10 cellular contexts compared by ENCODE assay signal in genomic region chr6:108175592-108176279, GRCh38. TPM values are rescaled to one million over a fixed set of nuclear protein-coding genes. Genes with fewer than 3 reads are reported as not detected.
DNase-seq lines count a peak whose midpoint lies in the region; ATAC-seq, FAIRE-seq and TF ChIP-seq lines count a peak whose summit lies in the region.
"Had no signal": no experiment of that assay in that cellular context is flagged by ENCODE, and none has a peak within 500 bp of the region (broad histone marks: within the 10 kb centered on the region; RNA-seq: fewer than 3 reads in every experiment).

No MANE protein-coding gene starts in this region.

- dilution Hi-C loops in endothelial cell of umbilical vein (cut with MboI; ENCODE audit: extremely low pct_ligation_motif_present, low sequenced_read_pairs): no loop called here

- no peak overlapping the region for H2AFZ ChIP-seq in endothelial cell of umbilical vein (ENCODE audit: low read depth, low read length)
- peak overlapping the region; percentile 1 for H2AFZ ChIP-seq in parathyroid adenoma

- H3K9ac ChIP-seq in endothelial cell of umbilical vein (replicated peaks; ENCODE audit: extremely low read depth, insufficient read depth, low read length) (no peak overlapping the region), parathyroid adenoma (no peak overlapping the region)
- H3K9ac ChIP-seq: KMS-11 had no signal

- H3K36me3 ChIP-seq in endothelial cell of umbilical vein (ENCODE audit: control insufficient read depth in 2 of 2, extremely low read depth in 1 of 2, insufficient read depth in 2 of 2, low read length in 2 of 2) (no peaks in the 10 kb centered on the region), parathyroid adenoma (ENCODE audit: control insufficient read depth, insufficient read depth, low read length) (no peaks in the 10 kb centered on the region)

- H3K79me2 ChIP-seq in endothelial cell of umbilical vein (ENCODE audit: control insufficient read depth, insufficient read depth, low read length): no peaks in the 10 kb centered on the region
- H3K79me2 ChIP-seq in parathyroid adenoma: no peaks in the 10 kb centered on the region

- no peak for FAIRE-seq in endothelial cell of umbilical vein (lab: Jason Lieb, UNC)
- FAIRE-seq: islet of Langerhans had no signal

- CTCF ChIA-PET in endothelial cell of umbilical vein (lab: Charles Lee): interaction anchor here (1.0 to 5.8 kb wide), 3 partner anchors 316 to 349 kb away, joined by 3 to 45 read pairs (median 4); no protein-coding TSS in a partner anchor

- no peak overlapping the region for H3K4me3 ChIP-seq in GM12864 (ENCODE audit: low read depth, low read length)
- no peak overlapping the region for H3K4me3 ChIP-seq in endothelial cell of umbilical vein (replicated peaks in 1 of 3; ENCODE audit: insufficient read depth in 1 of 3, low read depth in 1 of 3, low read length in 3 of 3)
- no peak overlapping the region for H3K4me3 ChIP-seq in parathyroid adenoma (ENCODE audit: low read depth, low read length)

- no peak for TF ChIP-seq POLR2A in endothelial cell of umbilical vein (IDR thresholded peaks at IDR 0.05; ENCODE audit: low read depth, low read length)

- no peaks in the 10 kb centered on the region for H3K9me3 ChIP-seq in endothelial cell of umbilical vein (replicated peaks; ENCODE audit: control insufficient read depth, insufficient read depth, low read length)
- H3K9me3 ChIP-seq in parathyroid adenoma (ENCODE audit: control insufficient read depth, low read length): no peaks in the 10 kb centered on the region

- H4K20me1 ChIP-seq in endothelial cell of umbilical vein (replicated peaks; ENCODE audit: control insufficient read depth, extremely low read depth, insufficient read depth, low read length): no peaks in the 10 kb centered on the region

- peaks cover 5% of the 10 kb centered on the region for H3K4me1 ChIP-seq in endothelial cell of umbilical vein (ENCODE audit: control insufficient read depth, extremely low read depth, insufficient read depth, low read length)
- H3K4me1 ChIP-seq in parathyroid adenoma: no peaks in the 10 kb centered on the region

- intact Hi-C loops in endothelial cell of umbilical vein (cut with micrococcal nuclease): loop anchor here (10.0 kb wide), 1 partner anchor 349 kb away; no protein-coding TSS in a partner anchor

- POLR2A ChIA-PET in endothelial cell of umbilical vein (lab: Charles Lee): no interaction called here

- H3K9me1 ChIP-seq in endothelial cell of umbilical vein (replicated peaks; ENCODE audit: control insufficient read depth, extremely low read depth, insufficient read depth, low read length): no peaks in the 10 kb centered on the region

- H3K4me2 ChIP-seq in endothelial cell of umbilical vein (ENCODE audit: insufficient read depth, low read length) (peak overlapping the region; percentile 19), parathyroid adenoma (ENCODE audit: low read length) (no peak overlapping the region)
- H3K4me2 ChIP-seq: KMS-11 had no signal

- no peak for ATAC-seq in HG03432 (IDR thresholded peaks at IDR 0.05; ENCODE audit: unreplicated experiment)
- ATAC-seq in HG03097 (IDR thresholded peaks at IDR 0.05; ENCODE audit: low FRiP score, unreplicated experiment): no peak

- peak; percentile 40 for TF ChIP-seq CTCF in GM12864 (IDR thresholded peaks at IDR 0.05; ENCODE audit: low read depth, low read length, missing control alignments)
- peak in 1 of 2 donors; percentile 28 for TF ChIP-seq CTCF in endothelial cell of umbilical vein (IDR thresholded peaks at IDR 0.05; ENCODE audit: extremely low read depth in 1 of 2, insufficient read depth in 1 of 2, low read depth in 1 of 2, low read length in 2 of 2)
- no peak for TF ChIP-seq CTCF in parathyroid adenoma (IDR thresholded peaks at IDR 0.05)

- H3K27ac ChIP-seq in endothelial cell of umbilical vein (ENCODE audit: insufficient read depth, low read depth, low read length) (no peak overlapping the region), parathyroid adenoma (no peak overlapping the region)
- H3K27ac ChIP-seq: KMS-11 had no signal

- no peak for DNase-seq in GM12864 (ENCODE audit: low read depth)
- peak; percentile 48 to 75 for DNase-seq in NCI-H526 (lab: John Stamatoyannopoulos, UW)
- DNase-seq in endothelial cell of umbilical vein (ENCODE audit: low read depth, low spot score): no peak
- no peak for DNase-seq in DMS79 (lab: John Stamatoyannopoulos, UW)
- DNase-seq in activated CD4-positive, alpha-beta T cell treated with anti-CD3 and anti-CD28 coated beads, Interleukin-2, amount 50 U/mL, for 1 hour: no peak

- BruUV-seq in endothelial cell of umbilical vein (replicated peaks; lab: Mats Ljungman, UMichigan): no TSS peak

- H3K27me3 ChIP-seq in endothelial cell of umbilical vein (ENCODE audit: control insufficient read depth in 2 of 2, insufficient read depth in 2 of 2, low read length in 2 of 2) (peaks cover 69 to 96% of the 10 kb centered on the region in 2 experiments), parathyroid adenoma (ENCODE audit: control insufficient read depth, insufficient read depth, low read length) (peaks cover under 1% of the 10 kb centered on the region)

TF ChIP-seq in endothelial cell of umbilical vein, 7 proteins besides CTCF, POLR2A, EP300 and RAD21:
- peak; percentile 98 for TF ChIP-seq EZH2 (IDR thresholded peaks at IDR 0.05; ENCODE audit: borderline replicate concordance, low read depth, low read length, severe bottlenecking)
- no peak for TF ChIP-seq POLR2AphosphoS5 (IDR thresholded peaks at IDR 0.05; ENCODE audit: insufficient read depth, low read depth, low read length)

RNA-seq across cellular contexts. Expression of gene NR2E1, which starts 9.9 kb away (rescaled TPM):
- total RNA-seq in endothelial cell of umbilical vein: not detected in 2 replicates
- polyA plus RNA-seq in endothelial cell of umbilical vein: not detected in 2 replicates
- polyA plus RNA-seq in endothelial cell of umbilical vein (2011; cell fraction: cytosol; rRNA removed): not detected in 2 replicates
- polyA plus RNA-seq in endothelial cell of umbilical vein (2011; cell fraction: nucleus; rRNA removed): not detected in 2 replicates
- polyA plus RNA-seq in endothelial cell of umbilical vein (2012): not detected in 2 replicates
- polyA minus RNA-seq in endothelial cell of umbilical vein: not detected in 2 replicates
- polyA minus RNA-seq in endothelial cell of umbilical vein (2011; cell fraction: cytosol; rRNA and poly(A)+ RNA removed): not detected
- not detected in 2 replicates for polyA minus RNA-seq in endothelial cell of umbilical vein (2011; cell fraction: nucleus; rRNA and poly(A)+ RNA removed)

Comparison
In these comparisons a context has a peak if more than half of its experiments do, and no peak if none do; other contexts are left out.
1. DNase-seq: peak in NCI-H526 (2 of 2); none in GM12864 (single experiment), endothelial cell of umbilical vein (single experiment), DMS79 (single experiment) and activated CD4-positive, alpha-beta T cell treated with anti-CD3 and anti-CD28 coated beads, Interleukin-2, amount 50 U/mL, for 1 hour (single experiment).